1 cellular context compared by ENCODE assay signal in the genomic region with DNA sequence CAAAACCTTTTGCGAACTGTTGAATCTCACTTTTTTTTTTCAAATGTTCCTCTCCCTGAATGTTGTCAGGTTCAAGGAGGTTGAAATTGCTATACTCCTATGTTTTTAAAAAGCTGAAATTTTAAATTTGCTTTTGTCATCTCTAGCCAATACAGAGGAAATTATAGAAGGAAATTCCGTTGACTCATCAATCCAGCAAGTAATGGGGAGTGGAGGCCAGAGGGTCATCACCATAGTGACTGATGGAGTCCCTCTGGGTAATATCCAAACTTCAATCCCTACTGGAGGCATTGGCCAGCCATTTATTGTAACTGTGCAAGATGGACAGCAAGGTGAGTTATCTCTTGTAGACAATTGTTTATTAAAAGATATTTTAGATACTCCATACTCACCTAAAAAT.
TF ChIP-seq lines count a peak whose summit lies in the region.

No MANE protein-coding gene starts in this region.

TF ChIP-seq in SK-N-SH treated with all-trans-retinoic acid at 6 μM for 48 hours, 23 proteins besides CTCF, POLR2A, EP300 and RAD21 (continued from another document):
- no peak for TF ChIP-seq POU6F1 (CRISPR knock-in tag; IDR thresholded peaks at IDR 0.05; ENCODE audit: borderline replicate concordance, low read depth)
TF ChIP-seq in SK-N-SH treated with all-trans-retinoic acid at 6 μM for 48 hours: peak in this region for 0.
